23 cellular contexts compared by ENCODE assay signal in genomic region chrX:2397229-2397628, GRCh38.
DNase-seq lines count a peak whose midpoint lies in the region; ATAC-seq and TF ChIP-seq lines count a peak whose summit lies in the region.
"Had no signal": no experiment of that assay in that cellular context is flagged by ENCODE, and none has a peak within 500 bp of the region (broad histone marks: within the 10 kb centered on the region; RNA-seq: fewer than 3 reads in every experiment).

No MANE protein-coding gene starts in this region.

- H3K36me3 Mint-ChIP-seq in brain: peaks cover 45% of the 10 kb centered on the region
- H3K36me3 Mint-ChIP-seq in activated naive CD4-positive, alpha-beta T cell treated with anti-CD3 and anti-CD28 coated beads, Interleukin-2, amount 10 ng/mL, durations not matched to agents 7 days and 5 days: peaks cover 9% of the 10 kb centered on the region

- H3K27me3 ChIP-seq in mesendoderm (ENCODE audit: insufficient read depth, low read length, poor library complexity): no peaks in the 10 kb centered on the region
- H3K27me3 ChIP-seq: Peyer's patch had no signal

- peaks cover 2% of the 10 kb centered on the region for H3K79me1 ChIP-seq in mesendoderm (ENCODE audit: low read length)

- no peak overlapping the region for H2BK15ac ChIP-seq in mesendoderm (replicated peaks; ENCODE audit: low read depth)

- no peak overlapping the region for H3K9ac ChIP-seq in mesendoderm (ENCODE audit: low read length)

- H3K4me3 ChIP-seq in HEK293 (ENCODE audit: low read depth, low read length): no peak overlapping the region
- H3K4me3 ChIP-seq in mesendoderm (ENCODE audit: low read length): no peak overlapping the region
- H3K4me3 ChIP-seq: GM12878, K562, Peyer's patch, SK-N-MC had no signal

- H3K36me3 ChIP-seq in HEK293 (ENCODE audit: control insufficient read depth in 2 of 2, insufficient read depth in 1 of 2, low read length in 2 of 2) (no peaks in the 10 kb centered on the region), mesendoderm (ENCODE audit: control insufficient read depth, insufficient read depth, low read length) (no peaks in the 10 kb centered on the region)
- H3K36me3 ChIP-seq: Peyer's patch had no signal

- peak overlapping the region; percentile 52 for H3K18ac ChIP-seq in mesendoderm (ENCODE audit: low read length)

- peak; percentile 53 for DNase-seq in mesendoderm
- DNase-seq in retina: peak; percentile 21
- DNase-seq in NCI-H69 (lab: John Stamatoyannopoulos, UW): no peak
- no peak for DNase-seq in Right ventricle myocardium superior
- DNase-seq in kidney tubule cell (ENCODE audit: low spot score): no peak
- no peak for DNase-seq in activated naive CD4-positive, alpha-beta T cell treated with anti-CD3 and anti-CD28 coated beads, Interleukin-2, amount 10 ng/mL, durations not matched to agents 7 days and 5 days
- DNase-seq: C1 segment of cervical spinal cord; CD4-positive, alpha-beta memory T cell; COR-L47; GDM1; MV-4-11; NCI-H1105 treated with DMSO at 0.1 percent for 48 hours; NCI-H146; NCI-H1930; NCI-H2107; NCI-H524 treated with DMSO at 0.1 percent for 48 hours; Peyer's patch; SIG-M5 had no signal

- H3K4me1 Mint-ChIP-seq in brain: peaks cover 33% of the 10 kb centered on the region
- no peaks in the 10 kb centered on the region for H3K4me1 Mint-ChIP-seq in activated naive CD4-positive, alpha-beta T cell treated with anti-CD3 and anti-CD28 coated beads, Interleukin-2, amount 10 ng/mL, durations not matched to agents 7 days and 5 days

- no peak overlapping the region for H4K8ac ChIP-seq in mesendoderm (ENCODE audit: low read depth, low read length)

- peak overlapping the region in 3 of 5 experiments; percentile 27 to 96 (median 38) for H3K27ac Mint-ChIP-seq in brain
- no peak overlapping the region for H3K27ac Mint-ChIP-seq in activated naive CD4-positive, alpha-beta T cell treated with anti-CD3 and anti-CD28 coated beads, Interleukin-2, amount 10 ng/mL, durations not matched to agents 7 days and 5 days
- H3K27ac Mint-ChIP-seq: CD4-positive, alpha-beta memory T cell had no signal

- no peak for ATAC-seq in Right ventricle myocardium superior (ENCODE audit: poor library complexity)
- ATAC-seq: GM12878, K562 had no signal

- WGBS in mesendoderm (ENCODE audit: extremely low coverage, insufficient coverage, low lambda C conversion rate): no CpG with 5 or more reads among the region's 13 CpGs

- no peak overlapping the region for H3K4me2 ChIP-seq in mesendoderm (ENCODE audit: low read length)

- POLR2A ChIA-PET in HEK293 (lab: Yijun Ruan, JAX): no interaction called here

- H3K27ac ChIP-seq in HEK293 (ENCODE audit: extremely low read depth, low read depth, low read length) (peak overlapping the region; percentile 57), mesendoderm (ENCODE audit: low read depth, low read length) (peak overlapping the region; percentile 36)
- H3K27ac ChIP-seq: Peyer's patch, SK-N-MC had no signal

- H3K27me3 Mint-ChIP-seq in brain: no peaks in the 10 kb centered on the region
- H3K27me3 Mint-ChIP-seq in activated naive CD4-positive, alpha-beta T cell treated with anti-CD3 and anti-CD28 coated beads, Interleukin-2, amount 10 ng/mL, durations not matched to agents 7 days and 5 days: no peaks in the 10 kb centered on the region
- H3K27me3 Mint-ChIP-seq: CD4-positive, alpha-beta memory T cell had no signal

- CTCF ChIA-PET in HEK293 (lab: Yijun Ruan, JAX): no interaction called here
- CTCF ChIA-PET in activated naive CD4-positive, alpha-beta T cell treated with anti-CD3 and anti-CD28 coated beads, Interleukin-2, amount 10 ng/mL, durations not matched to agents 7 days and 5 days (lab: Charles Lee): no interaction called here

- no peaks in the 10 kb centered on the region for H3K79me2 ChIP-seq in mesendoderm (ENCODE audit: control insufficient read depth, insufficient read depth, low read length)

- H3K4me3 Mint-ChIP-seq in brain: peak overlapping the region in 2 of 5 experiments; percentile 30 to 70
- no peak overlapping the region for H3K4me3 Mint-ChIP-seq in activated naive CD4-positive, alpha-beta T cell treated with anti-CD3 and anti-CD28 coated beads, Interleukin-2, amount 10 ng/mL, durations not matched to agents 7 days and 5 days
- H3K4me3 Mint-ChIP-seq: CD4-positive, alpha-beta memory T cell had no signal

- H2AK5ac ChIP-seq in mesendoderm (ENCODE audit: low read length): no peak overlapping the region

- H3K4me1 ChIP-seq in HEK293 (ENCODE audit: control insufficient read depth, insufficient read depth, low read length): peaks cover 20% of the 10 kb centered on the region
- H3K4me1 ChIP-seq in mesendoderm (ENCODE audit: control insufficient read depth, low read depth, low read length): peaks cover 9% of the 10 kb centered on the region
- H3K4me1 ChIP-seq: Peyer's patch had no signal

- H2BK120ac ChIP-seq in mesendoderm (ENCODE audit: low read depth, low read length): no peak overlapping the region

- peak overlapping the region; percentile 28 for H3K56ac ChIP-seq in mesendoderm (ENCODE audit: low read length)

- H2BK5ac ChIP-seq in mesendoderm (ENCODE audit: low read length): no peak overlapping the region

- intact Hi-C loops in Right ventricle myocardium superior (cut with DNase I): no loop called here

- no peak overlapping the region for H3K23ac ChIP-seq in mesendoderm (ENCODE audit: low read length)

- no peaks in the 10 kb centered on the region for H3K9me3 ChIP-seq in HEK293 (ENCODE audit: control insufficient read depth, insufficient read depth, low read depth, low read length)
- H3K9me3 ChIP-seq: Peyer's patch had no signal

- H3K9me3 Mint-ChIP-seq in brain: peaks cover 4 to 8% (median 6%) of the 10 kb centered on the region in 5 experiments
- H3K9me3 Mint-ChIP-seq in activated naive CD4-positive, alpha-beta T cell treated with anti-CD3 and anti-CD28 coated beads, Interleukin-2, amount 10 ng/mL, durations not matched to agents 7 days and 5 days: no peaks in the 10 kb centered on the region

- no peak for TF ChIP-seq CTCF in HEK293 (tag by site-specific recombination; IDR thresholded peaks at IDR 0.05)
- TF ChIP-seq CTCF in brain (conservative IDR thresholded peaks at IDR 0.05): no peak

- H4K5ac ChIP-seq in mesendoderm (ENCODE audit: low read length): no peak overlapping the region

- no peak overlapping the region for H3K4ac ChIP-seq in mesendoderm (ENCODE audit: low read depth, low read length)

TF ChIP-seq in HEK293, 187 proteins besides CTCF, POLR2A, EP300 and RAD21:
- TF ChIP-seq TRIM28 (IDR thresholded peaks at IDR 0.05; ENCODE audit: borderline replicate concordance, low read length) (0 out of 2 replicates have a peak, but pooled peaks have one; percentile 9), ZBTB8A (tag by site-specific recombination; IDR thresholded peaks at IDR 0.05) (no peak)

Comparison
In these comparisons a context has a peak if more than half of its experiments do, and no peak if none do; other contexts are left out.
1. DNase-seq: peak in mesendoderm (single experiment) and retina (single experiment); none in NCI-H69 (single experiment), Right ventricle myocardium superior (single experiment), kidney tubule cell (single experiment) and activated naive CD4-positive, alpha-beta T cell treated with anti-CD3 and anti-CD28 coated beads, Interleukin-2, amount 10 ng/mL, durations not matched to agents 7 days and 5 days (single experiment).